24 cellular contexts compared by ENCODE assay signal in the genomic region with DNA sequence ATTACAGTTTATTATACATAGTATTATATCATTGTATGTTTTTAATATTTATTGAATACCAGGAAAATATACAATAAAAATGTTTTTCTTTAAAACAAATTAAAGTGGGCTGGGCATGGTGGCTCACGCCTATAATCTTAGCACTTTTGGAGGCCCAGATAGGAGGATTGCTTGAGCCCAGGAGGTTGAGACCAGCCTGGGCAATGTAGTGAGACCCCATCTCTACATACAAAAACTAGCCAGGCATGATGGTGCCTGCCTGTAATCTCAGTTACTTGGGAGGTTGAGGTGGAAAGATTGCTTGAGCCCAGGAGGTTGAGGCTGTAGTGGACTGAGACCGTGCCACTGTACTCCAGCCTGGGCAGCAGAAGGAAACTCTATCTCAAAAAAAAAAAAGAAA.
"Had no signal": no experiment of that assay in that cellular context is flagged by ENCODE, and none has a peak within 500 bp of the region (broad histone marks: within the 10 kb centered on the region; RNA-seq: fewer than 3 reads in every experiment).

No MANE protein-coding gene starts in this region.

- DNase-seq: colonic mucosa; cortex of kidney; effector CD8-positive, alpha-beta T cell; effector memory CD8-positive, alpha-beta T cell; endodermal cell; erythroblast; esophagus squamous epithelium; foreskin fibroblast; foreskin melanocyte; gastrocnemius medialis; glutamatergic neuron; head of caudate nucleus; heart right ventricle; hippocampal formation; left cardiac atrium; left lung; left ventricle myocardium superior; lower lobe of right lung; mesenchymal stem cell; mucosa of descending colon had no signal

- ATAC-seq: effector memory CD8-positive, alpha-beta T cell; esophagus mucosa; gastrocnemius medialis; heart right ventricle; left cardiac atrium; left lung; left ventricle myocardium superior; lower lobe of right lung; mucosa of descending colon had no signal

- H3K27ac Mint-ChIP-seq: dendritic cell treated with granulocyte-macrophage colony-stimulating factor and Interleukin-4, amounts not matched to agents 40 ng/mL and 50 ng/mL, for 4 days; effector memory CD8-positive, alpha-beta T cell; endodermal cell; mesothelial cell of epicardium had no signal

- H3K36me3 ChIP-seq: colonic mucosa, esophagus squamous epithelium, gastrocnemius medialis, heart right ventricle, left lung, lower lobe of right lung had no signal

- H3K27me3 Mint-ChIP-seq: effector memory CD8-positive, alpha-beta T cell had no signal

- H3K27me3 ChIP-seq: colonic mucosa, esophagus squamous epithelium, gastrocnemius medialis, heart right ventricle, left lung had no signal

- H3K4me1 Mint-ChIP-seq: endodermal cell, mesothelial cell of epicardium had no signal

- H3K4me1 ChIP-seq: colonic mucosa, esophagus squamous epithelium, gastrocnemius medialis, heart right ventricle, left lung, lower lobe of right lung had no signal

- H3K9me3 Mint-ChIP-seq: dendritic cell treated with granulocyte-macrophage colony-stimulating factor and Interleukin-4, amounts not matched to agents 40 ng/mL and 50 ng/mL, for 4 days; effector memory CD8-positive, alpha-beta T cell; endodermal cell; mesothelial cell of epicardium had no signal

- H3K36me3 Mint-ChIP-seq: mesothelial cell of epicardium had no signal

- H3K27ac ChIP-seq: colonic mucosa, epithelial cell of prostate, esophagus squamous epithelium, gastrocnemius medialis, heart right ventricle, left lung, lower lobe of right lung had no signal

- H3K4me3 ChIP-seq: colonic mucosa, esophagus squamous epithelium, gastrocnemius medialis, heart right ventricle, left lung, lower lobe of right lung, mucosa of descending colon had no signal

- H3K4me3 Mint-ChIP-seq: dendritic cell treated with granulocyte-macrophage colony-stimulating factor and Interleukin-4, amounts not matched to agents 40 ng/mL and 50 ng/mL, for 4 days; effector memory CD8-positive, alpha-beta T cell; endodermal cell; mesothelial cell of epicardium had no signal

- H3K9me3 ChIP-seq: colonic mucosa, esophagus squamous epithelium, gastrocnemius medialis, heart right ventricle, left lung, lower lobe of right lung, mucosa of descending colon had no signal
